Comparison of ENCODE assay signal across 1 cellular context in genomic region chr20:47596003-47596571, GRCh38.
TF ChIP-seq lines count a peak whose summit lies in the region.

No MANE protein-coding gene starts in this region.

TF ChIP-seq in HepG2, 621 proteins besides CTCF, POLR2A, EP300 and RAD21 (continued from another document and continues in another):
- TF ChIP-seq, protein P1, sequence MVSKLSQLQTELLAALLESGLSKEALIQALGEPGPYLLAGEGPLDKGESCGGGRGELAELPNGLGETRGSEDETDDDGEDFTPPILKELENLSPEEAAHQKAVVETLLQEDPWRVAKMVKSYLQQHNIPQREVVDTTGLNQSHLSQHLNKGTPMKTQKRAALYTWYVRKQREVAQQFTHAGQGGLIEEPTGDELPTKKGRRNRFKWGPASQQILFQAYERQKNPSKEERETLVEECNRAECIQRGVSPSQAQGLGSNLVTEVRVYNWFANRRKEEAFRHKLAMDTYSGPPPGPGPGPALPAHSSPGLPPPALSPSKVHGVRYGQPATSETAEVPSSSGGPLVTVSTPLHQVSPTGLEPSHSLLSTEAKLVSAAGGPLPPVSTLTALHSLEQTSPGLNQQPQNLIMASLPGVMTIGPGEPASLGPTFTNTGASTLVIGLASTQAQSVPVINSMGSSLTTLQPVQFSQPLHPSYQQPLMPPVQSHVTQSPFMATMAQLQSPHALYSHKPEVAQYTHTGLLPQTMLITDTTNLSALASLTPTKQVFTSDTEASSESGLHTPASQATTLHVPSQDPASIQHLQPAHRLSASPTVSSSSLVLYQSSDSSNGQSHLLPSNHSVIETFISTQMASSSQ (IDR thresholded peaks at IDR 0.05; ENCODE audit: low read depth): peak; percentile 92
- TF ChIP-seq, protein P1 (CRISPR knock-in tag; IDR thresholded peaks at IDR 0.05; ENCODE audit: borderline replicate concordance): peak; percentile 88; the same call in 1 of the 2 replicates
- TF ChIP-seq SIX1 (CRISPR knock-in tag; IDR thresholded peaks at IDR 0.05; ENCODE audit: borderline replicate concordance) (no peak), ZNF558 (CRISPR knock-in tag; IDR thresholded peaks at IDR 0.05; ENCODE audit: borderline replicate concordance) (no peak), DRAP1 (CRISPR knock-in tag; IDR thresholded peaks at IDR 0.05) (no peak), PITX1 (CRISPR knock-in tag; IDR thresholded peaks at IDR 0.05) (no peak), ZNF207 (IDR thresholded peaks at IDR 0.05; ENCODE audit: borderline replicate concordance) (no peak), KLF9 (CRISPR knock-in tag; IDR thresholded peaks at IDR 0.05; ENCODE audit: low read depth) (no peak), HNRNPUL1 (IDR thresholded peaks at IDR 0.05; ENCODE audit: low read depth, low read length) (peak; percentile 84; the same call in 1 of the 2 replicates), SMARCE1 (IDR thresholded peaks at IDR 0.05; ENCODE audit: borderline replicate concordance) (no peak), AKAP8 (CRISPR knock-in tag; IDR thresholded peaks at IDR 0.05) (no peak), NAIF1 (CRISPR knock-in tag; IDR thresholded peaks at IDR 0.05; ENCODE audit: borderline replicate concordance) (no peak), CREB1 (IDR thresholded peaks at IDR 0.05) (no peak), CREB1 (CRISPR knock-in tag; IDR thresholded peaks at IDR 0.05) (peak; percentile 36; the same call in 1 of the 2 replicates), TFE3 (CRISPR knock-in tag; IDR thresholded peaks at IDR 0.05) (0 out of 2 replicates have a peak, but pooled peaks have one; percentile 6), FOXP1 (IDR thresholded peaks at IDR 0.05) (no peak), FOXP1 (CRISPR knock-in tag; IDR thresholded peaks at IDR 0.05) (0 out of 2 replicates have a peak, but pooled peaks have one; percentile 9), KAT8 (CRISPR knock-in tag; IDR thresholded peaks at IDR 0.05) (peak; percentile 40; the same call in 1 of the 2 replicates), GATAD2A (CRISPR knock-in tag; IDR thresholded peaks at IDR 0.05) (peak; percentile 51), ZNF280D (CRISPR knock-in tag; IDR thresholded peaks at IDR 0.05) (no peak), DR1 (CRISPR knock-in tag; IDR thresholded peaks at IDR 0.05) (no peak), PHB2 (IDR thresholded peaks at IDR 0.05; ENCODE audit: partially characterized antibody) (no peak), RFXANK (CRISPR knock-in tag; IDR thresholded peaks at IDR 0.05) (no peak), RNF2 (conservative IDR thresholded peaks at IDR 0.05; ENCODE audit: low read depth) (no peak), MIER3 (CRISPR knock-in tag; IDR thresholded peaks at IDR 0.05; ENCODE audit: borderline replicate concordance) (no peak), GLI4 (CRISPR knock-in tag; IDR thresholded peaks at IDR 0.05; ENCODE audit: borderline replicate concordance) (no peak), GTF2F1 (IDR thresholded peaks at IDR 0.05; ENCODE audit: low read length) (no peak), JDP2 (CRISPR knock-in tag; IDR thresholded peaks at IDR 0.05; ENCODE audit: borderline replicate concordance) (no peak), ZNF777 (CRISPR knock-in tag; IDR thresholded peaks at IDR 0.05) (no peak), ZNF776 (CRISPR knock-in tag; IDR thresholded peaks at IDR 0.05) (no peak), FOXA3 (CRISPR knock-in tag; IDR thresholded peaks at IDR 0.05) (peak; percentile 10; the same call in 1 of the 2 replicates), ZNF773 (CRISPR knock-in tag; IDR thresholded peaks at IDR 0.05; ENCODE audit: borderline replicate concordance) (no peak), TCF7 (IDR thresholded peaks at IDR 0.05; ENCODE audit: low read depth) (no peak), SOX13 (IDR thresholded peaks at IDR 0.05) (no peak), SOX13 (CRISPR knock-in tag; conservative IDR thresholded peaks at IDR 0.05 in 1 of 2, IDR thresholded peaks at IDR 0.05 in 1 of 2) (0 out of 4 replicates have a peak, but pooled peaks of 1 of the 2 experiments have one; percentile 25), SIX4 (CRISPR knock-in tag; IDR thresholded peaks at IDR 0.05) (no peak), IRF2 (CRISPR knock-in tag; IDR thresholded peaks at IDR 0.05) (peak; percentile 14; the same call in 1 of the 2 replicates), PAWR (CRISPR knock-in tag; IDR thresholded peaks at IDR 0.05; ENCODE audit: borderline replicate concordance) (no peak)
- TF ChIP-seq, protein P2, sequence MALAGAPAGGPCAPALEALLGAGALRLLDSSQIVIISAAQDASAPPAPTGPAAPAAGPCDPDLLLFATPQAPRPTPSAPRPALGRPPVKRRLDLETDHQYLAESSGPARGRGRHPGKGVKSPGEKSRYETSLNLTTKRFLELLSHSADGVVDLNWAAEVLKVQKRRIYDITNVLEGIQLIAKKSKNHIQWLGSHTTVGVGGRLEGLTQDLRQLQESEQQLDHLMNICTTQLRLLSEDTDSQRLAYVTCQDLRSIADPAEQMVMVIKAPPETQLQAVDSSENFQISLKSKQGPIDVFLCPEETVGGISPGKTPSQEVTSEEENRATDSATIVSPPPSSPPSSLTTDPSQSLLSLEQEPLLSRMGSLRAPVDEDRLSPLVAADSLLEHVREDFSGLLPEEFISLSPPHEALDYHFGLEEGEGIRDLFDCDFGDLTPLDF (CRISPR knock-in tag; IDR thresholded peaks at IDR 0.05): no peak
- TF ChIP-seq, protein P3, sequence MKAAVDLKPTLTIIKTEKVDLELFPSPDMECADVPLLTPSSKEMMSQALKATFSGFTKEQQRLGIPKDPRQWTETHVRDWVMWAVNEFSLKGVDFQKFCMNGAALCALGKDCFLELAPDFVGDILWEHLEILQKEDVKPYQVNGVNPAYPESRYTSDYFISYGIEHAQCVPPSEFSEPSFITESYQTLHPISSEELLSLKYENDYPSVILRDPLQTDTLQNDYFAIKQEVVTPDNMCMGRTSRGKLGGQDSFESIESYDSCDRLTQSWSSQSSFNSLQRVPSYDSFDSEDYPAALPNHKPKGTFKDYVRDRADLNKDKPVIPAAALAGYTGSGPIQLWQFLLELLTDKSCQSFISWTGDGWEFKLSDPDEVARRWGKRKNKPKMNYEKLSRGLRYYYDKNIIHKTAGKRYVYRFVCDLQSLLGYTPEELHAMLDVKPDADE (CRISPR knock-in tag; IDR thresholded peaks at IDR 0.05): no peak
- TF ChIP-seq, protein P4, sequence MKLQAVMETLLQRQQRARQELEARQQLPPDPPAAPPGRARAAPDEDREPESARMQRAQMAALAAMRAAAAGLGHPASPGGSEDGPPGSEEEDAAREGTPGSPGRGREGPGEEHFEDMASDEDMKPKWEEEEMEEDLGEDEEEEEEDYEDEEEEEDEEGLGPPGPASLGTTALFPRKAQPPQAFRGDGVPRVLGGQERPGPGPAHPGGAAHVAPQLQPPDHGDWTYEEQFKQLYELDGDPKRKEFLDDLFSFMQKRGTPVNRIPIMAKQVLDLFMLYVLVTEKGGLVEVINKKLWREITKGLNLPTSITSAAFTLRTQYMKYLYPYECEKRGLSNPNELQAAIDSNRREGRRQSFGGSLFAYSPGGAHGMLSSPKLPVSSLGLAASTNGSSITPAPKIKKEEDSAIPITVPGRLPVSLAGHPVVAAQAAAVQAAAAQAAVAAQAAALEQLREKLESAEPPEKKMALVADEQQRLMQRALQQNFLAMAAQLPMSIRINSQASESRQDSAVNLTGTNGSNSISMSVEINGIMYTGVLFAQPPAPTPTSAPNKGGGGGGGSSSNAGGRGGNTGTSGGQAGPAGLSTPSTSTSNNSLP (IDR thresholded peaks at IDR 0.05; ENCODE audit: low read depth, low read length): peak; percentile 20; the same call in 1 of the 2 replicates
- TF ChIP-seq, protein P5, sequence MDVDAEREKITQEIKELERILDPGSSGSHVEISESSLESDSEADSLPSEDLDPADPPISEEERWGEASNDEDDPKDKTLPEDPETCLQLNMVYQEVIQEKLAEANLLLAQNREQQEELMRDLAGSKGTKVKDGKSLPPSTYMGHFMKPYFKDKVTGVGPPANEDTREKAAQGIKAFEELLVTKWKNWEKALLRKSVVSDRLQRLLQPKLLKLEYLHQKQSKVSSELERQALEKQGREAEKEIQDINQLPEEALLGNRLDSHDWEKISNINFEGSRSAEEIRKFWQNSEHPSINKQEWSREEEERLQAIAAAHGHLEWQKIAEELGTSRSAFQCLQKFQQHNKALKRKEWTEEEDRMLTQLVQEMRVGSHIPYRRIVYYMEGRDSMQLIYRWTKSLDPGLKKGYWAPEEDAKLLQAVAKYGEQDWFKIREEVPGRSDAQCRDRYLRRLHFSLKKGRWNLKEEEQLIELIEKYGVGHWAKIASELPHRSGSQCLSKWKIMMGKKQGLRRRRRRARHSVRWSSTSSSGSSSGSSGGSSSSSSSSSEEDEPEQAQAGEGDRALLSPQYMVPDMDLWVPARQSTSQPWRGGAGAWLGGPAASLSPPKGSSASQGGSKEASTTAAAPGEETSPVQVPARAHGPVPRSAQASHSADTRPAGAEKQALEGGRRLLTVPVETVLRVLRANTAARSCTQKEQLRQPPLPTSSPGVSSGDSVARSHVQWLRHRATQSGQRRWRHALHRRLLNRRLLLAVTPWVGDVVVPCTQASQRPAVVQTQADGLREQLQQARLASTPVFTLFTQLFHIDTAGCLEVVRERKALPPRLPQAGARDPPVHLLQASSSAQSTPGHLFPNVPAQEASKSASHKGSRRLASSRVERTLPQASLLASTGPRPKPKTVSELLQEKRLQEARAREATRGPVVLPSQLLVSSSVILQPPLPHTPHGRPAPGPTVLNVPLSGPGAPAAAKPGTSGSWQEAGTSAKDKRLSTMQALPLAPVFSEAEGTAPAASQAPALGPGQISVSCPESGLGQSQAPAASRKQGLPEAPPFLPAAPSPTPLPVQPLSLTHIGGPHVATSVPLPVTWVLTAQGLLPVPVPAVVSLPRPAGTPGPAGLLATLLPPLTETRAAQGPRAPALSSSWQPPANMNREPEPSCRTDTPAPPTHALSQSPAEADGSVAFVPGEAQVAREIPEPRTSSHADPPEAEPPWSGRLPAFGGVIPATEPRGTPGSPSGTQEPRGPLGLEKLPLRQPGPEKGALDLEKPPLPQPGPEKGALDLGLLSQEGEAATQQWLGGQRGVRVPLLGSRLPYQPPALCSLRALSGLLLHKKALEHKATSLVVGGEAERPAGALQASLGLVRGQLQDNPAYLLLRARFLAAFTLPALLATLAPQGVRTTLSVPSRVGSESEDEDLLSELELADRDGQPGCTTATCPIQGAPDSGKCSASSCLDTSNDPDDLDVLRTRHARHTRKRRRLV (CRISPR knock-in tag; IDR thresholded peaks at IDR 0.05): no peak
- TF ChIP-seq, protein P6, sequence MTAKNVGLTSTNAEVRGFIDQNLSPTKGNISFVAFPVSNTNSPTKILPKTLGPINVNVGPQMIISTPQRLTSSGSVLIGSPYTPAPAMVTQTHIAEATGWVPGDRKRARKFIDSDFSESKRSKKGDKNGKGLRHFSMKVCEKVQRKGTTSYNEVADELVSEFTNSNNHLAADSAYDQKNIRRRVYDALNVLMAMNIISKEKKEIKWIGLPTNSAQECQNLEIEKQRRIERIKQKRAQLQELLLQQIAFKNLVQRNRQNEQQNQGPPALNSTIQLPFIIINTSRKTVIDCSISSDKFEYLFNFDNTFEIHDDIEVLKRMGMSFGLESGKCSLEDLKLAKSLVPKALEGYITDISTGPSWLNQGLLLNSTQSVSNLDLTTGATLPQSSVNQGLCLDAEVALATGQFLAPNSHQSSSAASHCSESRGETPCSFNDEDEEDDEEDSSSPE (CRISPR knock-in tag; IDR thresholded peaks at IDR 0.05): no peak
